ENCODE assay signal across 8 cellular contexts in the genomic region with DNA sequence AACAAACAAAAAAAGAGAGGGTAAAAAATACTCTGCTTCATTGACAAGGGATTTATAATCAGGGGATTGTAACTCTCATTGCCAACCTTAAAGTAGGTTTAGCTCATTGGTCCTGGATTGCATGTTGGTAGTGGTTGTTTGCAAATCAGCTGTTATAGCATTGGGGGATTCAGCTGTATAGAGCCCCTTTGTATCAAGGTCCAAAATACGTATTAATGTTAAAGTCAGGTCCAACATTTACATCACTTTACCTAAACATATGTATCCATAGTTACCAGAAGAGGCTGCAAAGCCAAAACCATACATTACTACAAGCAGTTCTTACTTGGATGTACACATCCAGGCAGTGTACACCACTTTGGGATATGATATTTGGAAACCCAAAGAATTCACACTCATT.
"Had no signal": no experiment of that assay in that cellular context is flagged by ENCODE, and none has a peak within 500 bp of the region (broad histone marks: within the 10 kb centered on the region; RNA-seq: fewer than 3 reads in every experiment).

No MANE protein-coding gene starts in this region.

- DNase-seq: GDM1, GF-D8 had no signal

- ATAC-seq: GM12878 had no signal

- H3K4me3 ChIP-seq: GM12878 had no signal

- FAIRE-seq: G401.6, GM12878, GM12891, GM12892, GM18507, GM19239 had no signal
